Comparison of ENCODE assay signal across 21 cellular contexts in genomic region chr20:41169184-41169690, GRCh38. TPM values are rescaled to one million over a fixed set of nuclear protein-coding genes. Genes with fewer than 3 reads are reported as not detected.
A peak's percentile ranks its signal among the peaks of the same experiment; 100 is the strongest.
DNase-seq lines count a peak whose midpoint lies in the region; ATAC-seq and TF ChIP-seq lines count a peak whose summit lies in the region.
"Had no signal": no experiment of that assay in that cellular context is flagged by ENCODE, and none has a peak within 500 bp of the region (broad histone marks: within the 10 kb centered on the region; RNA-seq: fewer than 3 reads in every experiment).

No MANE protein-coding gene starts in this region.

- H3K9me3 Mint-ChIP-seq in activated CD8-positive, alpha-beta memory T cell treated with anti-CD3 and anti-CD28 coated beads, Interleukin-2, amount 10 ng/mL, durations not matched to agents 7 days and 5 days (ENCODE audit: low read depth), result no peaks in the 10 kb centered on the region
- H3K9me3 Mint-ChIP-seq in CD4-positive, CD25-positive, alpha-beta regulatory T cell, result no peaks in the 10 kb centered on the region
- peaks cover 24% of the 10 kb centered on the region for H3K9me3 Mint-ChIP-seq in glutamatergic neuron (ENCODE audit: unreplicated experiment)
- H3K9me3 Mint-ChIP-seq: activated B cell treated with CpG ODN at 0.5 μM for 24 hours; neural crest cell; T-helper 2 cell treated with Interferon-gamma antibody and Interleukin-4, amounts not matched to agents 5 μg/mL and 100 μg/mL, for 36 hours had no signal

- no peaks in the 10 kb centered on the region for H3K27me3 ChIP-seq in CD4-positive, CD25-positive, alpha-beta regulatory T cell (ENCODE audit: control insufficient read depth, insufficient read depth, low read length)
- H3K27me3 ChIP-seq: adrenal gland, SJSA1, spleen, transverse colon had no signal

- H3K36me3 Mint-ChIP-seq in activated CD8-positive, alpha-beta memory T cell treated with anti-CD3 and anti-CD28 coated beads, Interleukin-2, amount 10 ng/mL, durations not matched to agents 7 days and 5 days, result peaks cover 72% of the 10 kb centered on the region
- H3K36me3 Mint-ChIP-seq in CD4-positive, CD25-positive, alpha-beta regulatory T cell, result peaks cover 57% of the 10 kb centered on the region
- H3K36me3 Mint-ChIP-seq in glutamatergic neuron (ENCODE audit: unreplicated experiment), result peaks cover 8% of the 10 kb centered on the region

- H3K9me3 ChIP-seq in CD4-positive, CD25-positive, alpha-beta regulatory T cell (ENCODE audit: control insufficient read depth in 2 of 2, low read length in 2 of 2), result no peaks in the 10 kb centered on the region
- H3K9me3 ChIP-seq: adrenal gland, SJSA1, spleen, transverse colon had no signal

- CTCF ChIA-PET in activated CD8-positive, alpha-beta memory T cell treated with anti-CD3 and anti-CD28 coated beads, Interleukin-2, amount 10 ng/mL, durations not matched to agents 7 days and 5 days (lab: Charles Lee), result interaction anchor here (1.8 to 3.6 kb wide), 2 partner anchors 34 to 171 kb away, joined by 6 to 12 read pairs; partner anchors contain the start of gene LPIN3

- no peak overlapping the region for H3K27ac ChIP-seq in CD4-positive, CD25-positive, alpha-beta regulatory T cell (ENCODE audit: insufficient read depth, low read length, poor library complexity, severe bottlenecking)
- H3K27ac ChIP-seq: SJSA1, transverse colon had no signal

- no peak overlapping the region for H3K4me3 Mint-ChIP-seq in activated CD8-positive, alpha-beta memory T cell treated with anti-CD3 and anti-CD28 coated beads, Interleukin-2, amount 10 ng/mL, durations not matched to agents 7 days and 5 days
- no peak overlapping the region for H3K4me3 Mint-ChIP-seq in CD4-positive, CD25-positive, alpha-beta regulatory T cell
- no peak overlapping the region for H3K4me3 Mint-ChIP-seq in glutamatergic neuron (ENCODE audit: unreplicated experiment)
- H3K4me3 Mint-ChIP-seq: activated B cell treated with CpG ODN at 0.5 μM for 24 hours; neural crest cell; T-helper 2 cell treated with Interferon-gamma antibody and Interleukin-4, amounts not matched to agents 5 μg/mL and 100 μg/mL, for 36 hours had no signal

- peak; percentile 52 for DNase-seq in activated CD8-positive, alpha-beta memory T cell treated with anti-CD3 and anti-CD28 coated beads for 24 hours
- no peak for DNase-seq in activated CD8-positive, alpha-beta memory T cell treated with anti-CD3 and anti-CD28 coated beads, Interleukin-2, amount 10 ng/mL, durations not matched to agents 7 days and 5 days
- DNase-seq in CD4-positive, CD25-positive, alpha-beta regulatory T cell, result no peak
- peak; percentile 4 for DNase-seq in activated naive CD4-positive, alpha-beta T cell treated with anti-CD3 and anti-CD28 coated beads, Interleukin-2, amount 50 U/mL, for 16 hours
- DNase-seq in omental fat pad (ENCODE audit: low spot score) (peak; percentile 10), glomerular visceral epithelial cell (ENCODE audit: extremely low spot score) (no peak), glutamatergic neuron (no peak), amygdala (lab: John Stamatoyannopoulos, UW) (no peak)
- DNase-seq: activated B cell treated with CpG ODN at 0.5 μM for 24 hours, DMS79, hippocampal formation, kidney, NCI-H1417 treated with DMSO at 0.1 percent for 48 hours, NCI-H2171 treated with DMSO at 0.1 percent for 48 hours, NCI-H748 treated with DMSO at 0.1 percent for 48 hours had no signal

- peaks cover 99% of the 10 kb centered on the region for H3K36me3 ChIP-seq in CD4-positive, CD25-positive, alpha-beta regulatory T cell (ENCODE audit: control insufficient read depth, insufficient read depth, low read length)

- H3K27ac Mint-ChIP-seq in activated CD8-positive, alpha-beta memory T cell treated with anti-CD3 and anti-CD28 coated beads, Interleukin-2, amount 10 ng/mL, durations not matched to agents 7 days and 5 days, result no peak overlapping the region
- peak overlapping the region; percentile 56 to 73 (median 65) for H3K27ac Mint-ChIP-seq in CD4-positive, CD25-positive, alpha-beta regulatory T cell
- H3K27ac Mint-ChIP-seq in glutamatergic neuron (ENCODE audit: unreplicated experiment), result no peak overlapping the region
- H3K27ac Mint-ChIP-seq: activated B cell treated with CpG ODN at 0.5 μM for 24 hours; T-helper 2 cell treated with Interferon-gamma antibody and Interleukin-4, amounts not matched to agents 5 μg/mL and 100 μg/mL, for 36 hours had no signal

- H3K4me3 ChIP-seq in CD4-positive, CD25-positive, alpha-beta regulatory T cell (ENCODE audit: low read depth, low read length), result no peak overlapping the region
- H3K4me3 ChIP-seq: adrenal gland, SJSA1, spleen, transverse colon had no signal

- TF ChIP-seq CTCF in omental fat pad (IDR thresholded peaks at IDR 0.05) (no peak), glutamatergic neuron (IDR thresholded peaks at IDR 0.05; ENCODE audit: partially characterized antibody, unreplicated experiment) (no peak)

- peaks cover 40% of the 10 kb centered on the region for H3K4me1 Mint-ChIP-seq in activated CD8-positive, alpha-beta memory T cell treated with anti-CD3 and anti-CD28 coated beads, Interleukin-2, amount 10 ng/mL, durations not matched to agents 7 days and 5 days
- peaks cover 0 to 34% (median 14%) of the 10 kb centered on the region in 4 donors for H3K4me1 Mint-ChIP-seq in CD4-positive, CD25-positive, alpha-beta regulatory T cell
- H3K4me1 Mint-ChIP-seq in glutamatergic neuron (ENCODE audit: low read depth, unreplicated experiment), result peaks cover 5% of the 10 kb centered on the region

- H3K4me1 ChIP-seq in CD4-positive, CD25-positive, alpha-beta regulatory T cell (ENCODE audit: control insufficient read depth, insufficient read depth, low read length, poor library complexity, severe bottlenecking), result no peaks in the 10 kb centered on the region
- H3K4me1 ChIP-seq: SJSA1 had no signal

- no peak for ATAC-seq in activated CD8-positive, alpha-beta memory T cell treated with anti-CD3 and anti-CD28 coated beads, Interleukin-2, amount 10 ng/mL, durations not matched to agents 7 days and 5 days
- ATAC-seq in CD4-positive, CD25-positive, alpha-beta regulatory T cell (ENCODE audit: low read depth in 2 of 2), result no peak
- ATAC-seq in omental fat pad (ENCODE audit: low FRiP score), result no peak

- no peaks in the 10 kb centered on the region for H3K27me3 Mint-ChIP-seq in activated CD8-positive, alpha-beta memory T cell treated with anti-CD3 and anti-CD28 coated beads, Interleukin-2, amount 10 ng/mL, durations not matched to agents 7 days and 5 days
- no peaks in the 10 kb centered on the region for H3K27me3 Mint-ChIP-seq in CD4-positive, CD25-positive, alpha-beta regulatory T cell
- H3K27me3 Mint-ChIP-seq in glutamatergic neuron (ENCODE audit: unreplicated experiment), result peaks cover 23% of the 10 kb centered on the region
- H3K27me3 Mint-ChIP-seq: activated B cell treated with CpG ODN at 0.5 μM for 24 hours had no signal

RNA-seq across cellular contexts. Expression of gene PLCG1, which starts 31.9 kb away (rescaled TPM):
- total RNA-seq in activated CD8-positive, alpha-beta memory T cell treated with anti-CD3 and anti-CD28 coated beads, Interleukin-2, amount 10 ng/mL, durations not matched to agents 7 days and 5 days, result 100 to 1,000 TPM; 201 to 337 TPM
- 540 TPM for total RNA-seq in CD4-positive, CD25-positive, alpha-beta regulatory T cell
- 10 to 100 TPM; 30.4 to 36.1 (median 33.0) TPM for polyA plus RNA-seq in CD4-positive, CD25-positive, alpha-beta regulatory T cell
- 100 to 1,000 TPM in 1 of 4 donors, 10 to 100 TPM in 3; 43.9 to 189 (median 63.1) TPM for total RNA-seq in omental fat pad
- total RNA-seq in glutamatergic neuron (ENCODE audit: unreplicated experiment), result 458 TPM

Comparison
In these comparisons a context has a peak if more than half of its experiments do, and no peak if none do; other contexts are left out.
1. DNase-seq: peak in activated CD8-positive, alpha-beta memory T cell treated with anti-CD3 and anti-CD28 coated beads for 24 hours (single experiment), activated naive CD4-positive, alpha-beta T cell treated with anti-CD3 and anti-CD28 coated beads, Interleukin-2, amount 50 U/mL, for 16 hours (single experiment) and omental fat pad (single experiment); none in activated CD8-positive, alpha-beta memory T cell treated with anti-CD3 and anti-CD28 coated beads, Interleukin-2, amount 10 ng/mL, durations not matched to agents 7 days and 5 days (single experiment), CD4-positive, CD25-positive, alpha-beta regulatory T cell (0 of 3), glomerular visceral epithelial cell (single experiment), glutamatergic neuron (single experiment) and amygdala (0 of 56).
2. H3K27ac Mint-ChIP-seq: peak in CD4-positive, CD25-positive, alpha-beta regulatory T cell (3 of 3); none in activated CD8-positive, alpha-beta memory T cell treated with anti-CD3 and anti-CD28 coated beads, Interleukin-2, amount 10 ng/mL, durations not matched to agents 7 days and 5 days (single experiment) and glutamatergic neuron (single experiment).